ENCODE assay signal across 1 cellular context in the genomic region with DNA sequence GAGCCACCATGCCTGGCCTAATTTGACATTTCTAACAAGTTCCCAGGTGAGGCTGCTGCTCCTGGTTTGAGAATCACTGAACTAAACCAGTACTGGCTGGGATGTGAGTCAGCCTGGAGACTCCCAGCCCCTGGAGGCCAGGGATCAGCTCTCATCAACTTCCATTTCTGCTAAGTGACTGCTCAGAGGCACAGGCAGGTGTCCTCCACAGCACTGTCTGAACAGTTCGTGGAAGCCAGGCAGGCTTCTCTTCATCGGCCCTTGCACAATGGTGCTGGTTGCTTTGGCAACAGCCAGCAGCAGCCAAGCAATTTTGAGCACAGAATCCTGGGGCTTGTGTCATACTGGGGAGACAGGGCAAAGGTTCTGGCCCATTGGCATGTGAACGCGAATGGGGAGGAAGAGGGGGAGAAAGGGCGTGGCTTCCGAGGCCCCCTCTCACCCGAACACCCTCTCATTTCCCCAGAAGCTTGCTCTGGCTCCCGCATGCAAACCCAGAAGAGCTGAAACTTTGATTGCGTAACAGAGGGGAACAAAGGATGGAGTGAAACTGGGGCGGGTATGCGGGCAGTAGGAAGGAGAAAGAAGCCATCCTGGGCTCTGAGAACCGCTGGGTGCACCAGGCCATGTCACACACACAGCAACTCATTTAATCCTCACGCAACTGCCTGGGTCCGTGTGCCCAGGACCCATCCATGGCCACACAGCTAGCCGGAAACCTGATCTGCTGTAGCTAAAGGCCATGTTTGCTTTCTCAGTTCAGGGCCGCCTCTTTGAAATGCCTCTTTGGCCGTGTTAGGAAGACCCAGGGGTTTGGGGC.
TF ChIP-seq lines count a peak whose summit lies in the region.

No MANE protein-coding gene starts in this region.

TF ChIP-seq in HepG2, 621 proteins besides CTCF, POLR2A, EP300 and RAD21 (continued from another document and continues in another):
- TF ChIP-seq ZNF274 (CRISPR knock-in tag; IDR thresholded peaks at IDR 0.05), result peak; percentile 59; the same call in 1 of the 2 replicates
- TF ChIP-seq ZSCAN20 (CRISPR knock-in tag; IDR thresholded peaks at IDR 0.05; ENCODE audit: borderline replicate concordance), result no peak
- TF ChIP-seq, protein P1, sequence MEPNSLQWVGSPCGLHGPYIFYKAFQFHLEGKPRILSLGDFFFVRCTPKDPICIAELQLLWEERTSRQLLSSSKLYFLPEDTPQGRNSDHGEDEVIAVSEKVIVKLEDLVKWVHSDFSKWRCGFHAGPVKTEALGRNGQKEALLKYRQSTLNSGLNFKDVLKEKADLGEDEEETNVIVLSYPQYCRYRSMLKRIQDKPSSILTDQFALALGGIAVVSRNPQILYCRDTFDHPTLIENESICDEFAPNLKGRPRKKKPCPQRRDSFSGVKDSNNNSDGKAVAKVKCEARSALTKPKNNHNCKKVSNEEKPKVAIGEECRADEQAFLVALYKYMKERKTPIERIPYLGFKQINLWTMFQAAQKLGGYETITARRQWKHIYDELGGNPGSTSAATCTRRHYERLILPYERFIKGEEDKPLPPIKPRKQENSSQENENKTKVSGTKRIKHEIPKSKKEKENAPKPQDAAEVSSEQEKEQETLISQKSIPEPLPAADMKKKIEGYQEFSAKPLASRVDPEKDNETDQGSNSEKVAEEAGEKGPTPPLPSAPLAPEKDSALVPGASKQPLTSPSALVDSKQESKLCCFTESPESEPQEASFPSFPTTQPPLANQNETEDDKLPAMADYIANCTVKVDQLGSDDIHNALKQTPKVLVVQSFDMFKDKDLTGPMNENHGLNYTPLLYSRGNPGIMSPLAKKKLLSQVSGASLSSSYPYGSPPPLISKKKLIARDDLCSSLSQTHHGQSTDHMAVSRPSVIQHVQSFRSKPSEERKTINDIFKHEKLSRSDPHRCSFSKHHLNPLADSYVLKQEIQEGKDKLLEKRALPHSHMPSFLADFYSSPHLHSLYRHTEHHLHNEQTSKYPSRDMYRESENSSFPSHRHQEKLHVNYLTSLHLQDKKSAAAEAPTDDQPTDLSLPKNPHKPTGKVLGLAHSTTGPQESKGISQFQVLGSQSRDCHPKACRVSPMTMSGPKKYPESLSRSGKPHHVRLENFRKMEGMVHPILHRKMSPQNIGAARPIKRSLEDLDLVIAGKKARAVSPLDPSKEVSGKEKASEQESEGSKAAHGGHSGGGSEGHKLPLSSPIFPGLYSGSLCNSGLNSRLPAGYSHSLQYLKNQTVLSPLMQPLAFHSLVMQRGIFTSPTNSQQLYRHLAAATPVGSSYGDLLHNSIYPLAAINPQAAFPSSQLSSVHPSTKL (CRISPR knock-in tag; IDR thresholded peaks at IDR 0.05), result peak; percentile 84
- TF ChIP-seq HNRNPLL (IDR thresholded peaks at IDR 0.05; ENCODE audit: low read depth, low read length, poor library complexity, severe bottlenecking), result peak; percentile 31
- TF ChIP-seq, protein P2, sequence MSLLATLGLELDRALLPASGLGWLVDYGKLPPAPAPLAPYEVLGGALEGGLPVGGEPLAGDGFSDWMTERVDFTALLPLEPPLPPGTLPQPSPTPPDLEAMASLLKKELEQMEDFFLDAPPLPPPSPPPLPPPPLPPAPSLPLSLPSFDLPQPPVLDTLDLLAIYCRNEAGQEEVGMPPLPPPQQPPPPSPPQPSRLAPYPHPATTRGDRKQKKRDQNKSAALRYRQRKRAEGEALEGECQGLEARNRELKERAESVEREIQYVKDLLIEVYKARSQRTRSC (CRISPR knock-in tag; IDR thresholded peaks at IDR 0.05; ENCODE audit: low read depth), result no peak
- no peak for TF ChIP-seq ZNF260 (CRISPR knock-in tag; IDR thresholded peaks at IDR 0.05; ENCODE audit: borderline replicate concordance, low read depth)
- TF ChIP-seq, protein P3, sequence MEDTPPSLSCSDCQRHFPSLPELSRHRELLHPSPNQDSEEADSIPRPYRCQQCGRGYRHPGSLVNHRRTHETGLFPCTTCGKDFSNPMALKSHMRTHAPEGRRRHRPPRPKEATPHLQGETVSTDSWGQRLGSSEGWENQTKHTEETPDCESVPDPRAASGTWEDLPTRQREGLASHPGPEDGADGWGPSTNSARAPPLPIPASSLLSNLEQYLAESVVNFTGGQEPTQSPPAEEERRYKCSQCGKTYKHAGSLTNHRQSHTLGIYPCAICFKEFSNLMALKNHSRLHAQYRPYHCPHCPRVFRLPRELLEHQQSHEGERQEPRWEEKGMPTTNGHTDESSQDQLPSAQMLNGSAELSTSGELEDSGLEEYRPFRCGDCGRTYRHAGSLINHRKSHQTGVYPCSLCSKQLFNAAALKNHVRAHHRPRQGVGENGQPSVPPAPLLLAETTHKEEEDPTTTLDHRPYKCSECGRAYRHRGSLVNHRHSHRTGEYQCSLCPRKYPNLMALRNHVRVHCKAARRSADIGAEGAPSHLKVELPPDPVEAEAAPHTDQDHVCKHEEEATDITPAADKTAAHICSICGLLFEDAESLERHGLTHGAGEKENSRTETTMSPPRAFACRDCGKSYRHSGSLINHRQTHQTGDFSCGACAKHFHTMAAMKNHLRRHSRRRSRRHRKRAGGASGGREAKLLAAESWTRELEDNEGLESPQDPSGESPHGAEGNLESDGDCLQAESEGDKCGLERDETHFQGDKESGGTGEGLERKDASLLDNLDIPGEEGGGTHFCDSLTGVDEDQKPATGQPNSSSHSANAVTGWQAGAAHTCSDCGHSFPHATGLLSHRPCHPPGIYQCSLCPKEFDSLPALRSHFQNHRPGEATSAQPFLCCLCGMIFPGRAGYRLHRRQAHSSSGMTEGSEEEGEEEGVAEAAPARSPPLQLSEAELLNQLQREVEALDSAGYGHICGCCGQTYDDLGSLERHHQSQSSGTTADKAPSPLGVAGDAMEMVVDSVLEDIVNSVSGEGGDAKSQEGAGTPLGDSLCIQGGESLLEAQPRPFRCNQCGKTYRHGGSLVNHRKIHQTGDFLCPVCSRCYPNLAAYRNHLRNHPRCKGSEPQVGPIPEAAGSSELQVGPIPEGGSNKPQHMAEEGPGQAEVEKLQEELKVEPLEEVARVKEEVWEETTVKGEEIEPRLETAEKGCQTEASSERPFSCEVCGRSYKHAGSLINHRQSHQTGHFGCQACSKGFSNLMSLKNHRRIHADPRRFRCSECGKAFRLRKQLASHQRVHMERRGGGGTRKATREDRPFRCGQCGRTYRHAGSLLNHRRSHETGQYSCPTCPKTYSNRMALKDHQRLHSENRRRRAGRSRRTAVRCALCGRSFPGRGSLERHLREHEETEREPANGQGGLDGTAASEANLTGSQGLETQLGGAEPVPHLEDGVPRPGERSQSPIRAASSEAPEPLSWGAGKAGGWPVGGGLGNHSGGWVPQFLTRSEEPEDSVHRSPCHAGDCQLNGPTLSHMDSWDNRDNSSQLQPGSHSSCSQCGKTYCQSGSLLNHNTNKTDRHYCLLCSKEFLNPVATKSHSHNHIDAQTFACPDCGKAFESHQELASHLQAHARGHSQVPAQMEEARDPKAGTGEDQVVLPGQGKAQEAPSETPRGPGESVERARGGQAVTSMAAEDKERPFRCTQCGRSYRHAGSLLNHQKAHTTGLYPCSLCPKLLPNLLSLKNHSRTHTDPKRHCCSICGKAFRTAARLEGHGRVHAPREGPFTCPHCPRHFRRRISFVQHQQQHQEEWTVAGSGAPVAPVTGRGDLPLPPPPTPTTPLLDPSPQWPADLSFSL (CRISPR knock-in tag; IDR thresholded peaks at IDR 0.05), result peak; percentile 56; the same call in 1 of the 2 replicates
- peak; percentile 96 for TF ChIP-seq ZSCAN29 (CRISPR knock-in tag; conservative IDR thresholded peaks at IDR 0.05)
- peak; percentile 77 for TF ChIP-seq ZMYM4 (CRISPR knock-in tag; IDR thresholded peaks at IDR 0.05)
- TF ChIP-seq GATAD1 (CRISPR knock-in tag; IDR thresholded peaks at IDR 0.05), result peak; percentile 58
- peak; percentile 72; the same call in 1 of the 2 replicates for TF ChIP-seq YEATS2 (CRISPR knock-in tag; IDR thresholded peaks at IDR 0.05; ENCODE audit: borderline replicate concordance)
- no peak for TF ChIP-seq ZNF224 (CRISPR knock-in tag; IDR thresholded peaks at IDR 0.05)
- TF ChIP-seq ZNF678 (CRISPR knock-in tag; IDR thresholded peaks at IDR 0.05), result no peak
- no peak for TF ChIP-seq JDP2 (CRISPR knock-in tag; IDR thresholded peaks at IDR 0.05; ENCODE audit: borderline replicate concordance)
- peak; percentile 76 for TF ChIP-seq FOSL2 (CRISPR knock-in tag; IDR thresholded peaks at IDR 0.05)
- TF ChIP-seq, protein P4, sequence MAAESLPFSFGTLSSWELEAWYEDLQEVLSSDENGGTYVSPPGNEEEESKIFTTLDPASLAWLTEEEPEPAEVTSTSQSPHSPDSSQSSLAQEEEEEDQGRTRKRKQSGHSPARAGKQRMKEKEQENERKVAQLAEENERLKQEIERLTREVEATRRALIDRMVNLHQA (CRISPR knock-in tag; IDR thresholded peaks at IDR 0.05), result no peak
- peak; percentile 89 for TF ChIP-seq SKI (IDR thresholded peaks at IDR 0.05; ENCODE audit: partially characterized antibody)
- no peak for TF ChIP-seq AGO1 (IDR thresholded peaks at IDR 0.05; ENCODE audit: low read depth, low read length, poor library complexity, severe bottlenecking)
- TF ChIP-seq PHF21A (CRISPR knock-in tag; IDR thresholded peaks at IDR 0.05), result peak; percentile 88; the same call in 1 of the 2 replicates
- TF ChIP-seq, protein P5, sequence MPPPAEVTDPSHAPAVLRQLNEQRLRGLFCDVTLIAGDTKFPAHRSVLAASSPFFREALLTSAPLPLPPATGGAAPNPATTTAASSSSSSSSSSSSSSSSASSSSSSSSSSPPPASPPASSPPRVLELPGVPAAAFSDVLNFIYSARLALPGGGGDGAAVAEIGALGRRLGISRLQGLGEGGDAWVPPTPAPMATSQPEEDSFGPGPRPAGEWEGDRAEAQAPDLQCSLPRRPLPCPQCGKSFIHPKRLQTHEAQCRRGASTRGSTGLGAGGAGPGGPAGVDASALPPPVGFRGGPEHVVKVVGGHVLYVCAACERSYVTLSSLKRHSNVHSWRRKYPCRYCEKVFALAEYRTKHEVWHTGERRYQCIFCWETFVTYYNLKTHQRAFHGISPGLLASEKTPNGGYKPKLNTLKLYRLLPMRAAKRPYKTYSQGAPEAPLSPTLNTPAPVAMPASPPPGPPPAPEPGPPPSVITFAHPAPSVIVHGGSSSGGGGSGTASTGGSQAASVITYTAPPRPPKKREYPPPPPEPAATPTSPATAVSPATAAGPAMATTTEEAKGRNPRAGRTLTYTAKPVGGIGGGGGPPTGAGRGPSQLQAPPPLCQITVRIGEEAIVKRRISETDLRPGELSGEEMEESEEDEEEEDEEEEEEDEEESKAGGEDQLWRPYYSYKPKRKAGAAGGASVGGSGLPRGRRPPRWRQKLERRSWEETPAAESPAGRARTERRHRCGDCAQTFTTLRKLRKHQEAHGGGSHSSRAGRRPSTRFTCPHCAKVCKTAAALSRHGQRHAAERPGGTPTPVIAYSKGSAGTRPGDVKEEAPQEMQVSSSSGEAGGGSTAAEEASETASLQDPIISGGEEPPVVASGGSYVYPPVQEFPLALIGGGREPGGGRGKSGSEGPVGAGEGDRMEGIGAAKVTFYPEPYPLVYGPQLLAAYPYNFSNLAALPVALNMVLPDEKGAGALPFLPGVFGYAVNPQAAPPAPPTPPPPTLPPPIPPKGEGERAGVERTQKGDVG (CRISPR knock-in tag; IDR thresholded peaks at IDR 0.05; ENCODE audit: borderline replicate concordance), result peak; percentile 73; the same call in 1 of the 2 replicates
- TF ChIP-seq PHB2 (IDR thresholded peaks at IDR 0.05; ENCODE audit: partially characterized antibody), result no peak
- TF ChIP-seq, protein P6, sequence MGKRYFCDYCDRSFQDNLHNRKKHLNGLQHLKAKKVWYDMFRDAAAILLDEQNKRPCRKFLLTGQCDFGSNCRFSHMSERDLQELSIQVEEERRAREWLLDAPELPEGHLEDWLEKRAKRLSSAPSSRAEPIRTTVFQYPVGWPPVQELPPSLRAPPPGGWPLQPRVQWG (CRISPR knock-in tag; IDR thresholded peaks at IDR 0.05; ENCODE audit: borderline replicate concordance, low read depth), result no peak
- no peak; the same call in 1 of the 2 replicates for TF ChIP-seq ZNF878 (CRISPR knock-in tag; IDR thresholded peaks at IDR 0.05)
- peak; percentile 48; the same call in 1 of the 2 replicates for TF ChIP-seq BHLHE40 (IDR thresholded peaks at IDR 0.05; ENCODE audit: low read length)
- TF ChIP-seq, protein P7, sequence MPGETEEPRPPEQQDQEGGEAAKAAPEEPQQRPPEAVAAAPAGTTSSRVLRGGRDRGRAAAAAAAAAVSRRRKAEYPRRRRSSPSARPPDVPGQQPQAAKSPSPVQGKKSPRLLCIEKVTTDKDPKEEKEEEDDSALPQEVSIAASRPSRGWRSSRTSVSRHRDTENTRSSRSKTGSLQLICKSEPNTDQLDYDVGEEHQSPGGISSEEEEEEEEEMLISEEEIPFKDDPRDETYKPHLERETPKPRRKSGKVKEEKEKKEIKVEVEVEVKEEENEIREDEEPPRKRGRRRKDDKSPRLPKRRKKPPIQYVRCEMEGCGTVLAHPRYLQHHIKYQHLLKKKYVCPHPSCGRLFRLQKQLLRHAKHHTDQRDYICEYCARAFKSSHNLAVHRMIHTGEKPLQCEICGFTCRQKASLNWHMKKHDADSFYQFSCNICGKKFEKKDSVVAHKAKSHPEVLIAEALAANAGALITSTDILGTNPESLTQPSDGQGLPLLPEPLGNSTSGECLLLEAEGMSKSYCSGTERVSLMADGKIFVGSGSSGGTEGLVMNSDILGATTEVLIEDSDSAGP (CRISPR knock-in tag; IDR thresholded peaks at IDR 0.05; ENCODE audit: borderline replicate concordance), result peak; percentile 73
- no peak for TF ChIP-seq ZNF552 (CRISPR knock-in tag; IDR thresholded peaks at IDR 0.05; ENCODE audit: borderline replicate concordance)
- TF ChIP-seq ZBTB7A (CRISPR knock-in tag; IDR thresholded peaks at IDR 0.05), result no peak; the same call in 1 of the 2 replicates
- TF ChIP-seq, protein P8, sequence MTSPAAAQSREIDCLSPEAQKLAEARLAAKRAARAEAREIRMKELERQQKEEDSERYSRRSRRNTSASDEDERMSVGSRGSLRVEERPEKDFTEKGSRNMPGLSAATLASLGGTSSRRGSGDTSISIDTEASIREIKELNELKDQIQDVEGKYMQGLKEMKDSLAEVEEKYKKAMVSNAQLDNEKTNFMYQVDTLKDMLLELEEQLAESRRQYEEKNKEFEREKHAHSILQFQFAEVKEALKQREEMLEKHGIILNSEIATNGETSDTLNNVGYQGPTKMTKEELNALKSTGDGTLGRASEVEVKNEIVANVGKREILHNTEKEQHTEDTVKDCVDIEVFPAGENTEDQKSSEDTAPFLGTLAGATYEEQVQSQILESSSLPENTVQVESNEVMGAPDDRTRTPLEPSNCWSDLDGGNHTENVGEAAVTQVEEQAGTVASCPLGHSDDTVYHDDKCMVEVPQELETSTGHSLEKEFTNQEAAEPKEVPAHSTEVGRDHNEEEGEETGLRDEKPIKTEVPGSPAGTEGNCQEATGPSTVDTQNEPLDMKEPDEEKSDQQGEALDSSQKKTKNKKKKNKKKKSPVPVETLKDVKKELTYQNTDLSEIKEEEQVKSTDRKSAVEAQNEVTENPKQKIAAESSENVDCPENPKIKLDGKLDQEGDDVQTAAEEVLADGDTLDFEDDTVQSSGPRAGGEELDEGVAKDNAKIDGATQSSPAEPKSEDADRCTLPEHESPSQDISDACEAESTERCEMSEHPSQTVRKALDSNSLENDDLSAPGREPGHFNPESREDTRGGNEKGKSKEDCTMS (CRISPR knock-in tag; conservative IDR thresholded peaks at IDR 0.05), result no peak
- TF ChIP-seq ZNF558 (CRISPR knock-in tag; IDR thresholded peaks at IDR 0.05; ENCODE audit: borderline replicate concordance), result no peak
- TF ChIP-seq, protein P9, sequence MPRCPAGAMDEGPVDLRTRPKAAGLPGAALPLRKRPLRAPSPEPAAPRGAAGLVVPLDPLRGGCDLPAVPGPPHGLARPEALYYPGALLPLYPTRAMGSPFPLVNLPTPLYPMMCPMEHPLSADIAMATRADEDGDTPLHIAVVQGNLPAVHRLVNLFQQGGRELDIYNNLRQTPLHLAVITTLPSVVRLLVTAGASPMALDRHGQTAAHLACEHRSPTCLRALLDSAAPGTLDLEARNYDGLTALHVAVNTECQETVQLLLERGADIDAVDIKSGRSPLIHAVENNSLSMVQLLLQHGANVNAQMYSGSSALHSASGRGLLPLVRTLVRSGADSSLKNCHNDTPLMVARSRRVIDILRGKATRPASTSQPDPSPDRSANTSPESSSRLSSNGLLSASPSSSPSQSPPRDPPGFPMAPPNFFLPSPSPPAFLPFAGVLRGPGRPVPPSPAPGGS (CRISPR knock-in tag; IDR thresholded peaks at IDR 0.05), result peak; percentile 84
- no peak; the same call in 1 of the 2 replicates for TF ChIP-seq NRL (CRISPR knock-in tag; IDR thresholded peaks at IDR 0.05; ENCODE audit: borderline replicate concordance)
